In the genomic region with DNA sequence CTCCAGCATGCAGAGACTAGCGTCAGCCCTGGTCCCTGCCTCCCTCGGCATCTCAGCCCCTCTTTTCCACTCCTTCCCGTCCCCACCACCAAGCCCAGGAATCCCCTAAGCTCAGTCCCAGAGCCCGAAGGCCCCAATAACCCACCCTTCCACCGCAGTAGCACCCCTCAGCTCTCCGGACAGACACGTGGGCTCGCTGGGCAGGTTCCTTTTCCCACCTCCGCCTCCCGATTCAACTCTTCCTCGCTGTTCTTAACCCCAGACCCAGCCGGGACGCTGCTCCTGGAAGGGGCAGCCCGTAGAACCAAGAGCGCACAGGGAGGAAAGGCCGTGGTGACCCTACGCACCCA, we compare ENCODE assay signal across 11 cellular contexts. TPM values are rescaled to one million over a fixed set of nuclear protein-coding genes. Genes with fewer than 3 reads are reported as not detected.
DNase-seq lines count a peak whose midpoint lies in the region; ATAC-seq and TF ChIP-seq lines count a peak whose summit lies in the region.
"Had no signal": no experiment of that assay in that cellular context is flagged by ENCODE, and none has a peak within 500 bp of the region (broad histone marks: within the 10 kb centered on the region; RNA-seq: fewer than 3 reads in every experiment).

No MANE protein-coding gene starts in this region.

- H3K36me3 ChIP-seq in transverse colon, result peaks cover 0 to 7% (median 0%) of the 10 kb centered on the region in 4 donors

- peak overlapping the region; percentile 62 to 90 (median 86) for H3K27ac ChIP-seq in transverse colon
- H3K27ac ChIP-seq: KMS-11 had no signal

- TF ChIP-seq CTCF in transverse colon (IDR thresholded peaks at IDR 0.05), result no peak

- intact Hi-C loops in transverse colon (cut with DNase I; ENCODE audit: low total_unique reads), result loop anchor here (5.0 kb wide), 2 partner anchors 98 to 243 kb away; no protein-coding TSS in a partner anchor

- peak overlapping the region; percentile 35 to 68 (median 55) for H3K4me3 ChIP-seq in transverse colon

- 6% methylated on average over 17 of the region's 17 CpGs; no CpG with 5 or more reads in 1 of the 2 donors for WGBS in transverse colon (ENCODE audit: low coverage in 1 of 2), 2 donors

- H3K27me3 Mint-ChIP-seq in activated naive CD4-positive, alpha-beta T cell treated with anti-CD3 and anti-CD28 coated beads, Interleukin-2, amount 50 U/mL, for 24 hours, result peaks cover 40% of the 10 kb centered on the region
- H3K27me3 Mint-ChIP-seq in naive B cell, result peaks cover 49 to 90% (median 69%) of the 10 kb centered on the region in 3 donors

- peaks cover 81% of the 10 kb centered on the region for H3K27me3 ChIP-seq in transverse colon

- no peak for ATAC-seq in naive B cell (ENCODE audit: low read depth in 2 of 2)
- no peak for ATAC-seq in GM19023 (IDR thresholded peaks at IDR 0.05; ENCODE audit: unreplicated experiment)
- ATAC-seq in GM21423 (IDR thresholded peaks at IDR 0.05; ENCODE audit: unreplicated experiment), result no peak

- TF ChIP-seq POLR2A in transverse colon (IDR thresholded peaks at IDR 0.05), result no peak

- H3K9me3 ChIP-seq in transverse colon, result no peaks in the 10 kb centered on the region

- H3K9me3 Mint-ChIP-seq in activated naive CD4-positive, alpha-beta T cell treated with anti-CD3 and anti-CD28 coated beads, Interleukin-2, amount 50 U/mL, for 24 hours, result no peaks in the 10 kb centered on the region
- H3K9me3 Mint-ChIP-seq in naive B cell, result peaks cover 0 to 2% (median 0%) of the 10 kb centered on the region in 7 donors

- no peak for TF ChIP-seq EP300 in transverse colon (IDR thresholded peaks at IDR 0.05; ENCODE audit: low read depth)

- H3K27ac Mint-ChIP-seq in activated naive CD4-positive, alpha-beta T cell treated with anti-CD3 and anti-CD28 coated beads, Interleukin-2, amount 50 U/mL, for 24 hours, result no peak overlapping the region
- peak overlapping the region in 1 of 6 donors; percentile 43 for H3K27ac Mint-ChIP-seq in naive B cell

- in situ Hi-C loops in transverse colon (cut with MboI; ENCODE audit: low pct_ligation_motif_present in 1 of 4, low pct_unique_long_range_greater_than_20kb in 1 of 4, low sequenced_read_pairs in 3 of 4), result loop anchor here in 1 of 4 donors (10.0 kb wide), 2 partner anchors 65 to 235 kb away; no protein-coding TSS in a partner anchor

- H3K36me3 Mint-ChIP-seq in activated naive CD4-positive, alpha-beta T cell treated with anti-CD3 and anti-CD28 coated beads, Interleukin-2, amount 50 U/mL, for 24 hours, result peaks cover 1% of the 10 kb centered on the region
- H3K36me3 Mint-ChIP-seq in naive B cell, result peaks cover 0 to 8% of the 10 kb centered on the region in 2 donors

- peaks cover 20% of the 10 kb centered on the region for H3K4me1 Mint-ChIP-seq in activated naive CD4-positive, alpha-beta T cell treated with anti-CD3 and anti-CD28 coated beads, Interleukin-2, amount 50 U/mL, for 24 hours
- peaks cover 16 to 29% (median 21%) of the 10 kb centered on the region in 3 donors for H3K4me1 Mint-ChIP-seq in naive B cell

- H3K4me3 Mint-ChIP-seq in activated naive CD4-positive, alpha-beta T cell treated with anti-CD3 and anti-CD28 coated beads, Interleukin-2, amount 50 U/mL, for 24 hours, result peak overlapping the region; percentile 47
- H3K4me3 Mint-ChIP-seq in naive B cell, result peak overlapping the region in 7 of 8 donors; percentile 13 to 82 (median 69)

- peaks cover 13 to 42% (median 37%) of the 10 kb centered on the region in 4 donors for H3K4me1 ChIP-seq in transverse colon

- DNase-seq in activated naive CD4-positive, alpha-beta T cell treated with anti-CD3 and anti-CD28 coated beads, Interleukin-2, amount 50 U/mL, for 16 hours, result no peak
- DNase-seq in astrocyte of the hippocampus (ENCODE audit: low read depth, low spot score) (peak; percentile 41), naive B cell (no peak), transverse colon (no peak)
- no peak for DNase-seq in stimulated activated CD4-positive, alpha-beta T cell treated with anti-CD3 and anti-CD28 coated beads, Interleukin-4, amount 100 ng/mL, for 1 hour
- DNase-seq: GDM1, NCI-H2107 had no signal

RNA-seq across cellular contexts. Expression of a gene that starts 1.4 kb away (rescaled TPM):
- not detected for polyA plus RNA-seq in naive B cell (ENCODE audit: low read depth in 6 of 6)
- 10 to 100 TPM; 21.1 to 67.4 (median 65.5) TPM for total RNA-seq in transverse colon

RNA-seq across cellular contexts. Expression of a gene that starts 18.0 kb away (rescaled TPM):
- not detected for polyA plus RNA-seq in naive B cell (ENCODE audit: low read depth in 6 of 6)
- total RNA-seq in transverse colon, result 1 to 10 TPM in 2 of 4 donors, under 1 TPM in 1, not detected in 1; 0.64 to 3.0 (median 1.5) TPM
